ENCODE assay signal across 9 cellular contexts in the genomic region with DNA sequence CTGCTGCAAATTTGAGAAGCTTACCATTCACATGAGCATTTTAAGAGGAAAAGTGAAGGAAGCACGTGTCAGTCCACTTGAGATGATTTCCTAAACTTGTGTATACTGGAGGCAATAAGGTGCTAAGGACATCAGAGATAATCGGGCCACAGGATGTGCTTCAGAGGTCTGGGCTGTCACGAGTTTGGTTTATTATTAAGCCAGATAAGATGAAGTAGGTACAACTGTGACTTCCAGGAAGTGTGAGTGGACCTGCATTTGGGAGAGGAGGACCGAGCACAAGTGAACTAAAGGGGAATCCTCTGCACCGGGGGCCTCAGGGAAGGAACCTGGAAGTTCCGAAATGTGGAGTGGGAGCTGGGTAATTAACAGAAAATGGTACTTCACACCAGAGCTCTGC. TPM values are rescaled to one million over a fixed set of nuclear protein-coding genes. Genes with fewer than 3 reads are reported as not detected.
DNase-seq lines count a peak whose midpoint lies in the region; ATAC-seq and TF ChIP-seq lines count a peak whose summit lies in the region.
"Had no signal": no experiment of that assay in that cellular context is flagged by ENCODE, and none has a peak within 500 bp of the region (broad histone marks: within the 10 kb centered on the region; RNA-seq: fewer than 3 reads in every experiment).

No MANE protein-coding gene starts in this region.

- H3K9me3 Mint-ChIP-seq in activated T-helper 17 cell treated with anti-CD3 and anti-CD28 coated beads, Interleukin-2, amount 50 U/mL, for 72 hours, result no peaks in the 10 kb centered on the region
- H3K9me3 Mint-ChIP-seq in activated T-cell treated with anti-CD3 and anti-CD28 coated beads, Interleukin-2, amount 50 U/mL, for 4 hours, result no peaks in the 10 kb centered on the region

- TF ChIP-seq CTCF in HFF-Myc (IDR thresholded peaks at IDR 0.05; ENCODE audit: low read depth, low read length, missing control alignments), result no peak

- DNase-seq in EH (ENCODE audit: low read depth), result peak; percentile 22
- no peak for DNase-seq in HFF-Myc (ENCODE audit: extremely low read depth, low read depth)
- DNase-seq in mucosa of gallbladder (ENCODE audit: low spot score), result peak; percentile 42
- no peak for DNase-seq in activated T-cell treated with anti-CD3 and anti-CD28 coated beads, Interleukin-2, amount 50 U/mL, for 4 hours
- DNase-seq: NCI-H1105 treated with DMSO at 0.1 percent for 48 hours had no signal

- H3K27me3 Mint-ChIP-seq in activated T-helper 17 cell treated with anti-CD3 and anti-CD28 coated beads, Interleukin-2, amount 50 U/mL, for 72 hours, result peaks cover 37% of the 10 kb centered on the region
- peaks cover 50% of the 10 kb centered on the region for H3K27me3 Mint-ChIP-seq in activated T-cell treated with anti-CD3 and anti-CD28 coated beads, Interleukin-2, amount 50 U/mL, for 4 hours (ENCODE audit: low read depth)

- no peak overlapping the region for H3K27ac Mint-ChIP-seq in activated T-helper 17 cell treated with anti-CD3 and anti-CD28 coated beads, Interleukin-2, amount 50 U/mL, for 72 hours

- H3K36me3 Mint-ChIP-seq in activated T-helper 17 cell treated with anti-CD3 and anti-CD28 coated beads, Interleukin-2, amount 50 U/mL, for 72 hours (ENCODE audit: low read depth), result no peaks in the 10 kb centered on the region
- no peaks in the 10 kb centered on the region for H3K36me3 Mint-ChIP-seq in activated T-cell treated with anti-CD3 and anti-CD28 coated beads, Interleukin-2, amount 50 U/mL, for 4 hours (ENCODE audit: insufficient read depth)

- no peak for ATAC-seq in activated T-helper 17 cell treated with anti-CD3 and anti-CD28 coated beads, Interleukin-2, amount 50 U/mL, for 72 hours (replicated peaks)
- ATAC-seq in esophagus mucosa, result no peak
- ATAC-seq in HG03439 (IDR thresholded peaks at IDR 0.05; ENCODE audit: unreplicated experiment), result no peak
- ATAC-seq in GM18502 (IDR thresholded peaks at IDR 0.05; ENCODE audit: poor library complexity, unreplicated experiment), result no peak
- no peak for ATAC-seq in activated T-cell treated with anti-CD3 and anti-CD28 coated beads, Interleukin-2, amount 50 U/mL, for 4 hours

- peak overlapping the region; percentile 70 for H3K4me3 ChIP-seq in HFF-Myc (replicated peaks; ENCODE audit: low read depth, low read length)

- peak overlapping the region; percentile 23 for H3K4me3 Mint-ChIP-seq in activated T-helper 17 cell treated with anti-CD3 and anti-CD28 coated beads, Interleukin-2, amount 50 U/mL, for 72 hours
- no peak overlapping the region for H3K4me3 Mint-ChIP-seq in activated T-cell treated with anti-CD3 and anti-CD28 coated beads, Interleukin-2, amount 50 U/mL, for 4 hours

- no peaks in the 10 kb centered on the region for H3K4me1 Mint-ChIP-seq in activated T-helper 17 cell treated with anti-CD3 and anti-CD28 coated beads, Interleukin-2, amount 50 U/mL, for 72 hours
- H3K4me1 Mint-ChIP-seq in activated T-cell treated with anti-CD3 and anti-CD28 coated beads, Interleukin-2, amount 50 U/mL, for 4 hours (ENCODE audit: low read depth), result peaks cover 12% of the 10 kb centered on the region

RNA-seq across cellular contexts. Expression of a gene that starts 1.4 kb away (rescaled TPM):
- total RNA-seq in activated T-helper 17 cell treated with anti-CD3 and anti-CD28 coated beads, Interleukin-2, amount 50 U/mL, for 72 hours, result not detected
- total RNA-seq in mucosa of gallbladder, result 7.3 TPM
- 6.5 TPM for total RNA-seq in esophagus mucosa
- total RNA-seq in activated T-cell treated with anti-CD3 and anti-CD28 coated beads, Interleukin-2, amount 50 U/mL, for 4 hours, result not detected

Comparison
In these comparisons a context has a peak if more than half of its experiments do, and no peak if none do; other contexts are left out.
1. DNase-seq: peak in EH (single experiment) and mucosa of gallbladder (single experiment); none in HFF-Myc (single experiment) and activated T-cell treated with anti-CD3 and anti-CD28 coated beads, Interleukin-2, amount 50 U/mL, for 4 hours (single experiment).